26 cellular contexts compared by ENCODE assay signal in the genomic region with DNA sequence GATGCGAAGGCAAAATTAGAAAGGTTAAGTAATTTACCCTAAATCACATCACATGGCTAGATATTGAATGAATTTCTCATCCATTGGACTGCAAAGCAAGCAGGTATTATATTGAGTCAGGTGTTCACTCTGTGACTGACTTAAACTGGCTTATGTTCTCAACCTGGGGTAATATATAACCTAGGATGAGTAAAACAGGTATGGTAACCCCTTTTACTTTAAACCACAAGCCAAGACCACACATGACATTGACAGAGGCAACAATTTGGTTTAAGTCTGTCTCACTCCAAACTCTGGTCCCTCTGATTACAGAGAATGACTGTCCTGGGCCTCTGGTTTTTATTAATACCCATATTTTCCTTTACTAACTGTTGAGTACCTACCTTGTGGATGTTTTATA.
DNase-seq lines count a peak whose midpoint lies in the region; ATAC-seq, FAIRE-seq and TF ChIP-seq lines count a peak whose summit lies in the region.
"Had no signal": no experiment of that assay in that cellular context is flagged by ENCODE, and none has a peak within 500 bp of the region (broad histone marks: within the 10 kb centered on the region; RNA-seq: fewer than 3 reads in every experiment).

No MANE protein-coding gene starts in this region.

- no peak for DNase-seq in GM18507 (ENCODE audit: extremely low spot score, insufficient read length, low read depth)
- DNase-seq in H54 (ENCODE audit: insufficient read length, low spot score), result no peak
- DNase-seq in NCI-H1048 (lab: John Stamatoyannopoulos, UW), result no peak
- no peak for DNase-seq in activated CD4-positive, alpha-beta T cell treated with anti-CD3 and anti-CD28 coated beads for 1 hour
- DNase-seq: activated CD4-positive, alpha-beta T cell treated with anti-CD3 and anti-CD28 coated beads, Interleukin-2, amount 10 ng/mL, durations not matched to agents 7 days and 5 days; activated CD8-positive, alpha-beta memory T cell treated with anti-CD3 and anti-CD28 coated beads, Interleukin-2, amount 50 U/mL, for 4 hours; activated naive CD8-positive, alpha-beta T cell treated with anti-CD3 and anti-CD28 coated beads for 36 hours; DND-41; H7; head of caudate nucleus; KBM-7; left ventricle myocardium inferior; NCI-H2029; NCI-H2227 treated with DMSO at 0.1 percent for 48 hours; NCI-H748 treated with DMSO at 0.1 percent for 48 hours; ovary; right cardiac atrium; trophoblast cell had no signal

- peak; percentile 84 for ATAC-seq in GM19395 (IDR thresholded peaks at IDR 0.05; ENCODE audit: unreplicated experiment)
- peak; percentile 48 for ATAC-seq in HG02623 (IDR thresholded peaks at IDR 0.05; ENCODE audit: unreplicated experiment)
- ATAC-seq in HG03175 (IDR thresholded peaks at IDR 0.05; ENCODE audit: unreplicated experiment), result peak; percentile 77
- no peak for ATAC-seq in GM18517 (IDR thresholded peaks at IDR 0.05; ENCODE audit: unreplicated experiment)
- ATAC-seq: natural killer cell treated with Interleukin-12 subunit alpha and Interleukin-12 subunit beta and Interleukin-15 and Interleukin-18, amount 100 ng/mL, for 72 hours; right cardiac atrium; SK-N-SH treated with all-trans-retinoic acid at 6 μM for 48 hours had no signal

- peak; percentile 69 for FAIRE-seq in GM18507 (lab: Jason Lieb, UNC)
- no peak for FAIRE-seq in H54 (lab: Jason Lieb, UNC)
- FAIRE-seq: astrocyte, endothelial cell of umbilical vein had no signal

- TF ChIP-seq POLR2A in H54 (IDR thresholded peaks at IDR 0.05; ENCODE audit: low read depth, low read length), result no peak
